Comparison of ENCODE assay signal across 1 cellular context in genomic region chr5:179840321-179840720, GRCh38.
TF ChIP-seq lines count a peak whose summit lies in the region.

No MANE protein-coding gene starts in this region.

TF ChIP-seq in HepG2, 621 proteins besides CTCF, POLR2A, EP300 and RAD21:
- TF ChIP-seq POLR2G (IDR thresholded peaks at IDR 0.05; ENCODE audit: low read depth, low read length) (peak; percentile 24; the same call in 1 of the 2 replicates), HNRNPL (IDR thresholded peaks at IDR 0.05; ENCODE audit: low read depth, low read length) (no peak)
TF ChIP-seq in HepG2: peak in this region for 1.
